22 cellular contexts compared by ENCODE assay signal in the genomic region with DNA sequence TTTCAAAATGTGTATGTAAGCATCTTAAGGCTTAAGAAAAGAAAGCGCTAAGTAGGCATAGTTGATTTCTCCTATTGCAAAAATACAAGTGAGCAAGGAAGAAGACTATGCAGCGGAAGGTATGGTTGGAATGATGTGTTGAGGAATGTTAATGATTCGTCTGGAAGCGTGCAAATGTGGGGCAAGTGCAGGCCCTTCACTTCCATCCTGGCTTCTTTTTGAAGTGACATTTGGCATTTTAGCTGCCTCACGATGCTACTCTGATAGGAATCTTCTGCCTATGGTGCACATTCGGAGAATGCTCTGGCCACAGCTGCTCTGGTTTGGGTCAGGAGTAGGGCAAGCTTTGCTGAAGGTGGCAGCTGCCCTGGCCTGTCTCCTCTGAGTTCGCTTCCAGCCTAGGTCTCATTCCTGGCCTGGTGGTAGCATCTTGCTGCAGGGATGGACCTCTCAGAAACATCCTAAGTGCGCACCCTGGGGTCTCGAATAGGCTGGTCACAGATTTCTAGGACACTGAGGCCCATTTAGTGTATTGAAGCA. TPM values are rescaled to one million over a fixed set of nuclear protein-coding genes. Genes with fewer than 3 reads are reported as not detected.
"Had no signal": no experiment of that assay in that cellular context is flagged by ENCODE, and none has a peak within 500 bp of the region (broad histone marks: within the 10 kb centered on the region; RNA-seq: fewer than 3 reads in every experiment).

No MANE protein-coding gene starts in this region.

- H3K27me3 ChIP-seq: MG63 had no signal

- H3K9ac ChIP-seq: SK-N-SH had no signal

- H3K36me3 ChIP-seq: MG63 had no signal

- H3K9me3 ChIP-seq: MG63, SK-N-SH had no signal

- H3K4me3 ChIP-seq: MG63 had no signal

- DNase-seq: IMR-90, Karpas-422, KG1, MG63, NCI-H1092, NCI-H1105 treated with DMSO at 0.1 percent for 48 hours, NCI-H1417 treated with DMSO at 0.1 percent for 48 hours, NCI-H146, NCI-H1694 treated with DMSO at 0.1 percent for 48 hours, NCI-H1930, NCI-H2081, NCI-H2107, NCI-H2227 treated with DMSO at 0.1 percent for 48 hours, NCI-H510A, NCI-H524 treated with DMSO at 0.1 percent for 48 hours, NCI-H69, NCI-H774, Right ventricle myocardium superior, RPMI8226, SIG-M5, SK-N-SH had no signal

- H3K4me2 ChIP-seq: SK-N-SH had no signal

RNA-seq across cellular contexts. Expression of a gene that starts 49.4 kb away (rescaled TPM):
- total RNA-seq: HT1080 had no signal
